8 cellular contexts compared by ENCODE assay signal in genomic region chr7:150125831-150126230, GRCh38.
DNase-seq lines count a peak whose midpoint lies in the region; ATAC-seq, FAIRE-seq and TF ChIP-seq lines count a peak whose summit lies in the region.
"Not testable (repeated sequence)": the region's sequence is repeated elsewhere in the genome, so short reads cannot be mapped to it uniquely, and the experiment has no call there.

No MANE protein-coding gene starts in this region.

- CTCF ChIA-PET in Panc1 (lab: Charles Lee); HepG2 (lab: Yijun Ruan, JAX; ENCODE audit: low intra/inter-chr PET ratio, low total read pairs): not testable (repeated sequence)

- TF ChIP-seq POLR2A in esophagus muscularis mucosa (IDR thresholded peaks at IDR 0.05; ENCODE audit: low read depth); HepG2 (IDR thresholded peaks at IDR 0.05; ENCODE audit: insufficient read depth in 1 of 2, low read depth in 2 of 2, low read length in 2 of 2): not testable (repeated sequence)

- peak; percentile 97 for FAIRE-seq in HepG2 (lab: Jason Lieb, UNC)

- BruUV-seq in Panc1 (replicated peaks; lab: Mats Ljungman, UMichigan); HepG2 (replicated peaks; lab: Mats Ljungman, UMichigan): not testable (repeated sequence)

- peak; percentile 63 for DNase-seq in Ammon's horn (ENCODE audit: low spot score)
- DNase-seq in DMS79 (lab: John Stamatoyannopoulos, UW), result peak; percentile 38
- DNase-seq in NCI-H187 treated with DMSO at 0.1 percent for 48 hours (lab: John Stamatoyannopoulos, UW), result peak; percentile 50
- not testable (repeated sequence) for DNase-seq in Panc1 (ENCODE audit: low read depth, low spot score)
- peak; percentile 75 for DNase-seq in esophagus muscularis mucosa (ENCODE audit: extremely low spot score)
- peak; percentile 20 for DNase-seq in inferior parietal cortex (ENCODE audit: extremely low spot score)
- peak; percentile 90 for DNase-seq in HepG2 (ENCODE audit: low spot score)
- DNase-seq in posterior cingulate gyrus, result peak in 7 of 10 donors; percentile 9 to 74 (median 41)

- POLR2A ChIA-PET in Panc1 (lab: Charles Lee); HepG2 (lab: Yijun Ruan, JAX): not testable (repeated sequence)

- not testable (repeated sequence) for H3K4me1 ChIP-seq in Panc1 (ENCODE audit: control insufficient read depth, insufficient read depth, low read length); esophagus muscularis mucosa
- peaks cover 28% of the 10 kb centered on the region for H3K4me1 ChIP-seq in HepG2 (ENCODE audit: insufficient read depth, low read length)

- H3K36me3 ChIP-seq in Panc1 (ENCODE audit: control insufficient read depth, insufficient read depth, low read length); esophagus muscularis mucosa; HepG2 (replicated peaks in 1 of 2; ENCODE audit: control insufficient read depth in 1 of 2, insufficient read depth in 2 of 2, low read length in 2 of 2): not testable (repeated sequence)

- H2AFZ ChIP-seq in HepG2 (ENCODE audit: low read length), result not testable (repeated sequence)

- in situ Hi-C loops in Panc1 (cut with HindIII; ENCODE audit: low pct_unique_long_range_greater_than_20kb, low sequenced_read_pairs); HepG2 (cut with HindIII; ENCODE audit: extremely low pct_ligation_motif_present, low pct_unique_long_range_greater_than_20kb): not testable (repeated sequence)

- intact Hi-C loops in Panc1 (cut with micrococcal nuclease; ENCODE audit: unreplicated experiment); esophagus muscularis mucosa (cut with DNase I); HepG2 (cut with micrococcal nuclease; ENCODE audit: unreplicated experiment); posterior cingulate gyrus (cut with DNase I): not testable (repeated sequence)

- not testable (repeated sequence) for H3K9me3 ChIP-seq in Panc1 (ENCODE audit: control insufficient read depth, insufficient read depth, low read depth, low read length); esophagus muscularis mucosa; HepG2 (ENCODE audit: low read length)

- not testable (repeated sequence) for TF ChIP-seq CTCF in Panc1 (IDR thresholded peaks at IDR 0.05); esophagus muscularis mucosa (IDR thresholded peaks at IDR 0.05); HepG2 (CRISPR knock-in tag; IDR thresholded peaks at IDR 0.05)

- H3K4me3 ChIP-seq in Panc1 (ENCODE audit: low read depth in 2 of 2, low read length in 2 of 2); esophagus muscularis mucosa; HepG2 (replicated peaks in 1 of 3; ENCODE audit: insufficient read depth in 1 of 3, low read depth in 2 of 3, low read length in 3 of 3): not testable (repeated sequence)

- peak; percentile 6; the same call in 1 of the 2 replicates for TF ChIP-seq RAD21 in HepG2 (CRISPR knock-in tag; IDR thresholded peaks at IDR 0.05)

- peak; percentile 73 for ATAC-seq in Panc1
- ATAC-seq in HepG2, result peak; percentile 100

- not testable (repeated sequence) for H3K79me2 ChIP-seq in HepG2 (ENCODE audit: insufficient read depth, low read length)

- not testable (repeated sequence) for TF ChIP-seq EP300 in esophagus muscularis mucosa (IDR thresholded peaks at IDR 0.05)
- peak; percentile 37 to 73; a peak in 2 of 4 replicates for TF ChIP-seq EP300 in HepG2 (IDR thresholded peaks at IDR 0.05; ENCODE audit: low read depth in 2 of 2, low read length in 2 of 2)
- peak; percentile 70; the same call in 1 of the 2 replicates for TF ChIP-seq EP300 in HepG2 (CRISPR knock-in tag; IDR thresholded peaks at IDR 0.05; ENCODE audit: borderline replicate concordance)

- not testable (repeated sequence) for H4K20me1 ChIP-seq in HepG2 (ENCODE audit: insufficient read depth, low read length)

- peak overlapping the region; percentile 65 for H3K4me2 ChIP-seq in HepG2 (ENCODE audit: low read depth, low read length)

- not testable (repeated sequence) for H3K27me3 ChIP-seq in Panc1 (ENCODE audit: control insufficient read depth, insufficient read depth, low read length); esophagus muscularis mucosa; HepG2 (ENCODE audit: control insufficient read depth in 1 of 2, insufficient read depth in 2 of 2, low read length in 2 of 2)

- H3K9ac ChIP-seq in HepG2 (ENCODE audit: insufficient read depth, low read depth, low read length), result not testable (repeated sequence)

- not testable (repeated sequence) for H3K27ac ChIP-seq in Panc1 (ENCODE audit: low read length); esophagus muscularis mucosa (replicated peaks in 1 of 4)
- peak overlapping the region; percentile 63 for H3K27ac ChIP-seq in HepG2 (ENCODE audit: extremely low read length, insufficient read depth, low read length)

- WGBS in esophagus muscularis mucosa, result 41% methylated on average over 8 of the region's 8 CpGs
- under 1% methylated on average over 7 of the region's 8 CpGs for WGBS in HepG2 (ENCODE audit: low lambda C conversion rate)

TF ChIP-seq in HepG2, 621 proteins besides CTCF, POLR2A, EP300 and RAD21 (continues in another document):
- peak; percentile 45; the same call in 1 of the 2 replicates for TF ChIP-seq TARDBP (CRISPR knock-in tag; IDR thresholded peaks at IDR 0.05)
- peak; percentile 45; the same call in 1 of the 2 replicates for TF ChIP-seq FOXA1 (IDR thresholded peaks at IDR 0.05)
- TF ChIP-seq FOXA1 (CRISPR knock-in tag; IDR thresholded peaks at IDR 0.05), result peak; percentile 96
- peak; percentile 51; the same call in 1 of the 2 replicates for TF ChIP-seq PAXIP1 (CRISPR knock-in tag; conservative IDR thresholded peaks at IDR 0.05)
- TF ChIP-seq GATAD2A (CRISPR knock-in tag; IDR thresholded peaks at IDR 0.05), result peak; percentile 93
- peak; percentile 60 for TF ChIP-seq GFI1 (CRISPR knock-in tag; IDR thresholded peaks at IDR 0.05; ENCODE audit: borderline replicate concordance)
- TF ChIP-seq NFIC (IDR thresholded peaks at IDR 0.05; ENCODE audit: low read length), result 0 out of 2 replicates have a peak, but pooled peaks have one; percentile 26
- TF ChIP-seq HMG20A (CRISPR knock-in tag; IDR thresholded peaks at IDR 0.05; ENCODE audit: borderline replicate concordance), result peak; percentile 89
- peak; percentile 31; the same call in 1 of the 2 replicates for TF ChIP-seq ZNF644 (CRISPR knock-in tag; IDR thresholded peaks at IDR 0.05; ENCODE audit: low read depth)
- peak; percentile 49; the same call in 1 of the 2 replicates for TF ChIP-seq YEATS4 (CRISPR knock-in tag; IDR thresholded peaks at IDR 0.05; ENCODE audit: borderline replicate concordance)
- peak; percentile 43; the same call in 1 of the 2 replicates for TF ChIP-seq ATF3 (CRISPR knock-in tag; IDR thresholded peaks at IDR 0.05)
- TF ChIP-seq, protein P1, sequence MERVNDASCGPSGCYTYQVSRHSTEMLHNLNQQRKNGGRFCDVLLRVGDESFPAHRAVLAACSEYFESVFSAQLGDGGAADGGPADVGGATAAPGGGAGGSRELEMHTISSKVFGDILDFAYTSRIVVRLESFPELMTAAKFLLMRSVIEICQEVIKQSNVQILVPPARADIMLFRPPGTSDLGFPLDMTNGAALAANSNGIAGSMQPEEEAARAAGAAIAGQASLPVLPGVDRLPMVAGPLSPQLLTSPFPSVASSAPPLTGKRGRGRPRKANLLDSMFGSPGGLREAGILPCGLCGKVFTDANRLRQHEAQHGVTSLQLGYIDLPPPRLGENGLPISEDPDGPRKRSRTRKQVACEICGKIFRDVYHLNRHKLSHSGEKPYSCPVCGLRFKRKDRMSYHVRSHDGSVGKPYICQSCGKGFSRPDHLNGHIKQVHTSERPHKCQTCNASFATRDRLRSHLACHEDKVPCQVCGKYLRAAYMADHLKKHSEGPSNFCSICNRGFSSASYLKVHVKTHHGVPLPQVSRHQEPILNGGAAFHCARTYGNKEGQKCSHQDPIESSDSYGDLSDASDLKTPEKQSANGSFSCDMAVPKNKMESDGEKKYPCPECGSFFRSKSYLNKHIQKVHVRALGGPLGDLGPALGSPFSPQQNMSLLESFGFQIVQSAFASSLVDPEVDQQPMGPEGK (CRISPR knock-in tag; IDR thresholded peaks at IDR 0.05), result peak; percentile 17; the same call in 1 of the 2 replicates
